Comparison of ENCODE assay signal across 31 cellular contexts in the genomic region with DNA sequence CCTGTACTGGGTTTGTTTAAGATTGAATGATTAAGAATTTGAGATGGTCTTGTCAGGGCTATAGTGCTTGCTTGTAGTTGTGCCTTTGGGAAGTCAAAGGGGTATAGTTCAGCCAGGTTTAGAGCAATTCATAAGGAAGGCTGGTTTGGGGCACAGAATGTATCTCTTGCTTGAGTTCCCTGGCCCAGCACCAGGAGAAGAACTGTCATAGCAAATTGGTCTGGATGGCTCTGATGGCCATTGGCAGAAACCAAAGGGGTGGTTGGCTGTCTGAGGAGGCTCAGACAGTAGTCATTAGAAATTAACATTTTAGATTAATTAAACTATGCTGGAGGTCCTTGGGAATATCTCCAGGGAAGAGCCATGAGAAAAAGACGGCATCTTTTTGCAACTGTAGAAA. TPM values are rescaled to one million over a fixed set of nuclear protein-coding genes. Genes with fewer than 3 reads are reported as not detected.
"Had no signal": no experiment of that assay in that cellular context is flagged by ENCODE, and none has a peak within 500 bp of the region (broad histone marks: within the 10 kb centered on the region; RNA-seq: fewer than 3 reads in every experiment).

No MANE protein-coding gene starts in this region.

- H3K4me1 Mint-ChIP-seq: stimulated activated effector memory CD8-positive, alpha-beta T cell treated with anti-CD3 and anti-CD28 coated beads, Interleukin-12 subunit alpha, Interleukin-12 subunit beta, amount 100 ng/mL, for 72 hours; stimulated activated memory B cell treated with anti-CD40 and anti-IgM and Interleukin-4, amounts not matched to agents 10 μg/mL and 1 μg/mL and 100 μg/mL, for 72 hours; stimulated activated naive B cell treated with anti-CD40 and anti-IgM and Interleukin-4, amounts not matched to agents 10 μg/mL and 1 μg/mL and 100 μg/mL, for 72 hours; stimulated activated naive CD8-positive, alpha-beta T cell treated with anti-CD3 and anti-CD28 coated beads, Interleukin-15, amount 100 ng/mL, for 72 hours had no signal

- ATAC-seq: stimulated activated effector memory CD8-positive, alpha-beta T cell treated with anti-CD3 and anti-CD28 coated beads, Interleukin-12 subunit alpha, Interleukin-12 subunit beta, amount 100 ng/mL, for 72 hours; stimulated activated memory B cell treated with anti-CD40 and anti-IgM and Interleukin-4, amounts not matched to agents 10 μg/mL and 1 μg/mL and 100 μg/mL, for 72 hours; stimulated activated naive B cell treated with anti-CD40 and anti-IgM and Interleukin-4, amounts not matched to agents 10 μg/mL and 1 μg/mL and 100 μg/mL, for 72 hours; stimulated activated naive CD8-positive, alpha-beta T cell treated with anti-CD3 and anti-CD28 coated beads, Interleukin-15, amount 100 ng/mL, for 72 hours; stimulated activated naive CD8-positive, alpha-beta T cell treated with anti-CD3 and anti-CD28 coated beads, Interleukin-15, Interleukin-2, amounts not matched to agents 100 U/mL and 50 U/mL, for 24 hours; upper lobe of right lung had no signal

- H3K27me3 Mint-ChIP-seq: stimulated activated memory B cell treated with anti-CD40 and anti-IgM and Interleukin-4, amounts not matched to agents 10 μg/mL and 1 μg/mL and 100 μg/mL, for 72 hours; stimulated activated naive B cell treated with anti-CD40 and anti-IgM and Interleukin-4, amounts not matched to agents 10 μg/mL and 1 μg/mL and 100 μg/mL, for 72 hours; type B pancreatic cell had no signal

- DNase-seq: stimulated activated CD4-positive, alpha-beta T cell treated with anti-CD3 and anti-CD28 coated beads, Interleukin-2, amount 100 ng/mL, for 48 hours; stimulated activated CD4-positive, alpha-beta T cell treated with anti-CD3 and anti-CD28 coated beads, Interleukin-4, amount 100 ng/mL, for 1 hour; stimulated activated CD4-positive, alpha-beta T cell treated with anti-CD3 and anti-CD28 coated beads, Interleukin-4, amount 100 ng/mL, for 24 hours; stimulated activated CD4-positive, alpha-beta T cell treated with anti-CD3 and anti-CD28 coated beads, Interleukin-4, amount 100 ng/mL, for 4 hours; stimulated activated CD8-positive, alpha-beta memory T cell treated with anti-CD3 and anti-CD28 coated beads, Interleukin-4, amount 100 ng/mL, for 48 hours; stimulated activated naive B cell treated with anti-CD40 and anti-IgM and Interleukin-4, amounts not matched to agents 10 μg/mL and 1 μg/mL and 100 μg/mL, for 72 hours; stimulated activated naive CD4-positive, alpha-beta T cell; stimulated activated naive CD4-positive, alpha-beta T cell treated with Interleukin-2 at 50 U/mL for 16 hours; stimulated activated naive CD8-positive, alpha-beta T cell treated with anti-CD3 and anti-CD28 coated beads, Interleukin-15, amount 100 ng/mL, for 72 hours; stimulated activated naive CD8-positive, alpha-beta T cell treated with anti-CD3 and anti-CD28 coated beads, Interleukin-15, Interleukin-2, amounts not matched to agents 100 U/mL and 50 U/mL, for 24 hours; stomach; testis; thyroid gland; tibial artery; transverse colon; trophoblast cell; upper lobe of left lung; upper lobe of right lung; uterus had no signal

- H3K27ac Mint-ChIP-seq: stimulated activated effector memory CD8-positive, alpha-beta T cell treated with anti-CD3 and anti-CD28 coated beads, Interleukin-12 subunit alpha, Interleukin-12 subunit beta, amount 100 ng/mL, for 72 hours; stimulated activated memory B cell treated with anti-CD40 and anti-IgM and Interleukin-4, amounts not matched to agents 10 μg/mL and 1 μg/mL and 100 μg/mL, for 72 hours; stimulated activated naive B cell treated with anti-CD40 and anti-IgM and Interleukin-4, amounts not matched to agents 10 μg/mL and 1 μg/mL and 100 μg/mL, for 72 hours; stimulated activated naive CD8-positive, alpha-beta T cell treated with anti-CD3 and anti-CD28 coated beads, Interleukin-15, amount 100 ng/mL, for 72 hours; stimulated activated naive CD8-positive, alpha-beta T cell treated with anti-CD3 and anti-CD28 coated beads, Interleukin-15, Interleukin-2, amounts not matched to agents 100 ng/mL and 50 ng/mL, for 24 hours; type B pancreatic cell had no signal

- H3K9me3 Mint-ChIP-seq: stimulated activated effector memory CD8-positive, alpha-beta T cell treated with anti-CD3 and anti-CD28 coated beads, Interleukin-12 subunit alpha, Interleukin-12 subunit beta, amount 100 ng/mL, for 72 hours; stimulated activated naive CD8-positive, alpha-beta T cell treated with anti-CD3 and anti-CD28 coated beads, Interleukin-15, amount 100 ng/mL, for 72 hours; stimulated activated naive CD8-positive, alpha-beta T cell treated with anti-CD3 and anti-CD28 coated beads, Interleukin-15, Interleukin-2, amounts not matched to agents 100 ng/mL and 50 ng/mL, for 24 hours; type B pancreatic cell had no signal

- H3K36me3 Mint-ChIP-seq: stimulated activated effector memory CD8-positive, alpha-beta T cell treated with anti-CD3 and anti-CD28 coated beads, Interleukin-12 subunit alpha, Interleukin-12 subunit beta, amount 100 ng/mL, for 72 hours; stimulated activated memory B cell treated with anti-CD40 and anti-IgM and Interleukin-4, amounts not matched to agents 10 μg/mL and 1 μg/mL and 100 μg/mL, for 72 hours; stimulated activated naive B cell treated with anti-CD40 and anti-IgM and Interleukin-4, amounts not matched to agents 10 μg/mL and 1 μg/mL and 100 μg/mL, for 72 hours; type B pancreatic cell had no signal

- H3K4me3 Mint-ChIP-seq: stimulated activated effector memory CD8-positive, alpha-beta T cell treated with anti-CD3 and anti-CD28 coated beads, Interleukin-12 subunit alpha, Interleukin-12 subunit beta, amount 100 ng/mL, for 72 hours; stimulated activated memory B cell treated with anti-CD40 and anti-IgM and Interleukin-4, amounts not matched to agents 10 μg/mL and 1 μg/mL and 100 μg/mL, for 72 hours; stimulated activated naive B cell treated with anti-CD40 and anti-IgM and Interleukin-4, amounts not matched to agents 10 μg/mL and 1 μg/mL and 100 μg/mL, for 72 hours; stimulated activated naive CD8-positive, alpha-beta T cell treated with anti-CD3 and anti-CD28 coated beads, Interleukin-15, amount 100 ng/mL, for 72 hours; stimulated activated naive CD8-positive, alpha-beta T cell treated with anti-CD3 and anti-CD28 coated beads, Interleukin-15, Interleukin-2, amounts not matched to agents 100 ng/mL and 50 ng/mL, for 24 hours; type B pancreatic cell had no signal

RNA-seq across cellular contexts. Expression of a gene that starts 25.4 kb away (rescaled TPM):
- total RNA-seq: stomach, subcutaneous adipose tissue, suprapubic skin, temporal lobe, testis, thoracic aorta, thyroid gland, tibial nerve, transverse colon, upper lobe of left lung, upper lobe of right lung, ureter, urinary bladder, uterus, vagina had no signal
